ENCODE assay signal across 14 cellular contexts in the genomic region with DNA sequence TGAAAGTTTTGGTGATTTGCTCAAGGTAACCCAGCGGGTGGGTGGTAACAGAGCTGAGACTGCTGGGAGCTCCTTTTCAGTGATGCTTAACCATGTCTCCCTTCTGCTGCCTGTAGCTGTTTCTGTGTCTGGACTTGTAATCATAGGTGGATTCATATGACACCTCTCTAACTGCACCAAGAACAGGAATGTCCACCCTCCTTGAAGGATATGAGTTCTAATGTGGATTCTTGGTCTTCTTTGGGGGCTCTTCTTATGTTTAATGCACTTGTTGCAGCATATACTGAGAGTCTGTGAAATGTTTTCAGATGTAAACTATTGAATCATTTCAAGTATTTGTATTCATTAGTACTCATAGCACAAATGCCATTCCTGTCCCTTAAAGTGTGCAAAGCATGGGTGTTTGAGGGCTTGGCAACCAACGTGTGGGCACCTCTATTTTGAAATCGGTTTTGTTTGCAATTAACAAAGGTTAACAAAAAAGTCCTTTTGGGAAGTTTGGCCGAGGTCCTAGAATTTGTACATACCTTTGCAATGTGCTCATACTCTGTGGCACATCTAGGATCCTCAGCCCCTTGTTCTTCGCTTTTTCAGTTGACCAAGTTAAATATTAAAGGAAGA.
DNase-seq lines count a peak whose midpoint lies in the region; ATAC-seq and TF ChIP-seq lines count a peak whose summit lies in the region.
"Had no signal": no experiment of that assay in that cellular context is flagged by ENCODE, and none has a peak within 500 bp of the region (broad histone marks: within the 10 kb centered on the region; RNA-seq: fewer than 3 reads in every experiment).

No MANE protein-coding gene starts in this region.

- DNase-seq in HCT116 (ENCODE audit: low read depth, low spot score) = no peak
- peak; percentile 8 for DNase-seq in SW480 (ENCODE audit: low spot score)
- peak; percentile 64 for DNase-seq in fibroblast of pulmonary artery (ENCODE audit: low read depth)
- peak; percentile 32 for DNase-seq in prostate gland (ENCODE audit: low spot score)
- no peak for DNase-seq in SW 1271 (lab: John Stamatoyannopoulos, UW)
- DNase-seq: activated CD4-positive, alpha-beta memory T cell treated with anti-CD3 and anti-CD28 coated beads for 36 hours; NCI-H748 treated with DMSO at 0.1 percent for 48 hours; occipital lobe; substantia nigra; T-cell had no signal

- TF ChIP-seq RAD21 in HCT116 (IDR thresholded peaks at IDR 0.05; ENCODE audit: low read depth) = no peak

- no peak overlapping the region for H3K27ac ChIP-seq in HCT116 (ENCODE audit: low read depth, low read length)
- no peak overlapping the region for H3K27ac ChIP-seq in prostate gland

- POLR2A ChIA-PET in HCT116 (lab: Charles Lee) = no interaction called here

- peak overlapping the region; percentile 80 for H2AFZ ChIP-seq in HCT116 (ENCODE audit: low read depth, low read length, poor library complexity, severe bottlenecking)

- H3K4me3 ChIP-seq in HCT116 (replicated peaks in 1 of 2; ENCODE audit: low read depth in 1 of 2, low read length in 2 of 2) = no peak overlapping the region
- H3K4me3 ChIP-seq in fibroblast of pulmonary artery (replicated peaks; ENCODE audit: low read depth, low read length) = no peak overlapping the region
- no peak overlapping the region for H3K4me3 ChIP-seq in prostate gland

- H3K4me1 ChIP-seq in HCT116 (ENCODE audit: control insufficient read depth in 1 of 2, insufficient read depth in 2 of 2, low read length in 2 of 2) (peaks cover 12 to 23% of the 10 kb centered on the region in 2 experiments), prostate gland (replicated peaks) (no peaks in the 10 kb centered on the region)

- H3K27me3 ChIP-seq in HCT116 (ENCODE audit: insufficient read depth, low read length) = no peaks in the 10 kb centered on the region
- H3K27me3 ChIP-seq in prostate gland (replicated peaks; ENCODE audit: insufficient read depth) = no peaks in the 10 kb centered on the region

- H3K79me2 ChIP-seq in HCT116 (ENCODE audit: insufficient read depth, low read length) = no peaks in the 10 kb centered on the region

- no TSS peak for BruUV-seq in HCT116 (replicated peaks; lab: Mats Ljungman, UMichigan)

- intact Hi-C loops in HCT116 (cut with micrococcal nuclease) = no loop called here
- intact Hi-C loops in prostate gland (cut with DNase I) = no loop called here

- RAD21 ChIA-PET in HCT116 (lab: Charles Lee; ENCODE audit: low non-redundant PET in 1 of 2, low total read pairs in 2 of 2, uncharacterized antibody in 2 of 2, unreplicated experiment in 2 of 2) = interaction anchor here in 1 of 2 experiments (0.6 kb wide), 1 partner anchor 15 kb away, joined by 3 read pairs; no protein-coding TSS in a partner anchor

- H3K9me3 ChIP-seq in HCT116 (ENCODE audit: control insufficient read depth in 1 of 2, insufficient read depth in 1 of 2, low read depth in 1 of 2, low read length in 2 of 2) (no peaks in the 10 kb centered on the region), prostate gland (no peaks in the 10 kb centered on the region)

- TF ChIP-seq CTCF in HCT116 (IDR thresholded peaks at IDR 0.05 in 2 of 3, conservative IDR thresholded peaks at IDR 0.05 in 1 of 3; ENCODE audit: borderline replicate concordance in 1 of 3, insufficient read depth in 1 of 3, low read depth in 2 of 3, low read length in 2 of 3) = no peak
- no peak for TF ChIP-seq CTCF in fibroblast of pulmonary artery (IDR thresholded peaks at IDR 0.05; ENCODE audit: low read length, missing control alignments)
- TF ChIP-seq CTCF in prostate gland (IDR thresholded peaks at IDR 0.05) = no peak

- H4K20me1 ChIP-seq in HCT116 (ENCODE audit: insufficient read depth) = no peaks in the 10 kb centered on the region

- no peaks in the 10 kb centered on the region for H3K9me2 ChIP-seq in HCT116 (ENCODE audit: insufficient read depth)

- CTCF ChIA-PET in HCT116 (lab: Charles Lee) = no interaction called here

- TF ChIP-seq POLR2A in HCT116 (IDR thresholded peaks at IDR 0.05; ENCODE audit: borderline replicate concordance, extremely low read depth, insufficient read depth, insufficient read length) = no peak
- no peak for TF ChIP-seq POLR2A in prostate gland (IDR thresholded peaks at IDR 0.05)

- peak; percentile 76 for ATAC-seq in HCT116
- no peak for ATAC-seq in GM21447 (IDR thresholded peaks at IDR 0.05; ENCODE audit: unreplicated experiment)
- ATAC-seq in GM19397 (IDR thresholded peaks at IDR 0.05; ENCODE audit: unreplicated experiment) = no peak
- no peak for ATAC-seq in HG02970 (IDR thresholded peaks at IDR 0.05; ENCODE audit: low FRiP score, unreplicated experiment)
- ATAC-seq: activated naive CD4-positive, alpha-beta T cell treated with anti-CD3 and anti-CD28 coated beads, Interleukin-2, amount 50 U/mL, for 72 hours; T-cell had no signal

- H3K9ac ChIP-seq in HCT116 (ENCODE audit: low read length) = no peak overlapping the region

- WGBS in prostate gland = 34% methylated on average over 5 of the region's 5 CpGs

- no peaks in the 10 kb centered on the region for H3K36me3 ChIP-seq in HCT116 (ENCODE audit: control insufficient read depth in 1 of 2, insufficient read depth in 2 of 2, low read length in 2 of 2)
- H3K36me3 ChIP-seq in prostate gland = no peaks in the 10 kb centered on the region

- H3K4me2 ChIP-seq in HCT116 (ENCODE audit: low read length) = peak overlapping the region; percentile 35

TF ChIP-seq in HCT116, 20 proteins besides CTCF, POLR2A, EP300 and RAD21 (continues in another document):
- TF ChIP-seq ELF1 (IDR thresholded peaks at IDR 0.05; ENCODE audit: borderline replicate concordance, low read depth) = no peak
- TF ChIP-seq CEBPB (IDR thresholded peaks at IDR 0.05; ENCODE audit: low read depth) = peak; percentile 31; the same call in 1 of the 2 replicates
- TF ChIP-seq SRF (IDR thresholded peaks at IDR 0.05; ENCODE audit: low read depth) = no peak
- TF ChIP-seq TCF7L2 (IDR thresholded peaks at IDR 0.05; ENCODE audit: borderline replicate concordance, extremely low read depth, insufficient read depth, insufficient read length) = no peak
- TF ChIP-seq POLR2AphosphoS5 (IDR thresholded peaks at IDR 0.05; ENCODE audit: low read depth, low read length) = no peak
- TF ChIP-seq, protein P1, sequence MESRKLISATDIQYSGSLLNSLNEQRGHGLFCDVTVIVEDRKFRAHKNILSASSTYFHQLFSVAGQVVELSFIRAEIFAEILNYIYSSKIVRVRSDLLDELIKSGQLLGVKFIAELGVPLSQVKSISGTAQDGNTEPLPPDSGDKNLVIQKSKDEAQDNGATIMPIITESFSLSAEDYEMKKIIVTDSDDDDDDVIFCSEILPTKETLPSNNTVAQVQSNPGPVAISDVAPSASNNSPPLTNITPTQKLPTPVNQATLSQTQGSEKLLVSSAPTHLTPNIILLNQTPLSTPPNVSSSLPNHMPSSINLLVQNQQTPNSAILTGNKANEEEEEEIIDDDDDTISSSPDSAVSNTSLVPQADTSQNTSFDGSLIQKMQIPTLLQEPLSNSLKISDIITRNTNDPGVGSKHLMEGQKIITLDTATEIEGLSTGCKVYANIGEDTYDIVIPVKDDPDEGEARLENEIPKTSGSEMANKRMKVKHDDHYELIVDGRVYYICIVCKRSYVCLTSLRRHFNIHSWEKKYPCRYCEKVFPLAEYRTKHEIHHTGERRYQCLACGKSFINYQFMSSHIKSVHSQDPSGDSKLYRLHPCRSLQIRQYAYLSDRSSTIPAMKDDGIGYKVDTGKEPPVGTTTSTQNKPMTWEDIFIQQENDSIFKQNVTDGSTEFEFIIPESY (IDR thresholded peaks at IDR 0.05; ENCODE audit: extremely low read depth, insufficient replicate concordance, low read length) = no peak
- no peak for TF ChIP-seq YY1 (IDR thresholded peaks at IDR 0.05; ENCODE audit: extremely low read depth, insufficient replicate concordance, low read depth, low read length)
- no peak for TF ChIP-seq EGR1 (IDR thresholded peaks at IDR 0.05; ENCODE audit: low read depth)
- TF ChIP-seq JUND (IDR thresholded peaks at IDR 0.05) = peak; percentile 36; the same call in 1 of the 2 replicates
- no peak for TF ChIP-seq ZFX (IDR thresholded peaks at IDR 0.05)
- TF ChIP-seq FOSL1 (IDR thresholded peaks at IDR 0.05; ENCODE audit: low read depth) = peak; percentile 25; the same call in 1 of the 2 replicates
- TF ChIP-seq CBX3 (IDR thresholded peaks at IDR 0.05; ENCODE audit: low read depth) = no peak
- no peak for TF ChIP-seq EZH2 (IDR thresholded peaks at IDR 0.05)
- TF ChIP-seq SIN3A (IDR thresholded peaks at IDR 0.05; ENCODE audit: low read depth) = no peak
- TF ChIP-seq, protein P2, sequence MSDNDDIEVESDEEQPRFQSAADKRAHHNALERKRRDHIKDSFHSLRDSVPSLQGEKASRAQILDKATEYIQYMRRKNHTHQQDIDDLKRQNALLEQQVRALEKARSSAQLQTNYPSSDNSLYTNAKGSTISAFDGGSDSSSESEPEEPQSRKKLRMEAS (IDR thresholded peaks at IDR 0.05) = no peak
- TF ChIP-seq EZH2phosphoT487 (IDR thresholded peaks at IDR 0.05; ENCODE audit: borderline replicate concordance) = no peak
- no peak for TF ChIP-seq ZNF274 (IDR thresholded peaks at IDR 0.05; ENCODE audit: low read depth, low read length)
- TF ChIP-seq, protein P3, sequence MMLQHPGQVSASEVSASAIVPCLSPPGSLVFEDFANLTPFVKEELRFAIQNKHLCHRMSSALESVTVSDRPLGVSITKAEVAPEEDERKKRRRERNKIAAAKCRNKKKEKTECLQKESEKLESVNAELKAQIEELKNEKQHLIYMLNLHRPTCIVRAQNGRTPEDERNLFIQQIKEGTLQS (IDR thresholded peaks at IDR 0.05) = no peak
- no peak for TF ChIP-seq SP1 (IDR thresholded peaks at IDR 0.05; ENCODE audit: low read depth)

Comparison
In these comparisons a context has a peak if more than half of its experiments do, and no peak if none do; other contexts are left out.
1. DNase-seq: peak in SW480 (single experiment), fibroblast of pulmonary artery (single experiment) and prostate gland (single experiment); none in HCT116 (single experiment) and SW 1271 (0 of 2).